Comparison of ENCODE assay signal across 15 cellular contexts in genomic region chr5:7960142-7960541, GRCh38.
DNase-seq lines count a peak whose midpoint lies in the region; ATAC-seq and TF ChIP-seq lines count a peak whose summit lies in the region.
"Had no signal": no experiment of that assay in that cellular context is flagged by ENCODE, and none has a peak within 500 bp of the region (broad histone marks: within the 10 kb centered on the region; RNA-seq: fewer than 3 reads in every experiment).

No MANE protein-coding gene starts in this region.

- H3K9me3 ChIP-seq in MM.1S (replicated peaks; ENCODE audit: insufficient read depth, low read length) = no peaks in the 10 kb centered on the region
- H3K9me3 ChIP-seq in Caco-2 = no peaks in the 10 kb centered on the region
- no peaks in the 10 kb centered on the region for H3K9me3 ChIP-seq in CD8-positive, alpha-beta T cell (ENCODE audit: low read length)

- intact Hi-C loops in Caco-2 (cut with micrococcal nuclease; ENCODE audit: unreplicated experiment) = no loop called here
- intact Hi-C loops in CD8-positive, alpha-beta T cell (cut with DNase I, micrococcal nuclease) = no loop called here

- H3K4me1 ChIP-seq in MM.1S (ENCODE audit: low read length) = 0 out of 2 replicates have a peak, but pooled peaks cover 11% of the 10 kb centered on the region
- no peaks in the 10 kb centered on the region for H3K4me1 ChIP-seq in Caco-2
- H3K4me1 ChIP-seq in CD8-positive, alpha-beta T cell (ENCODE audit: insufficient read depth, low read length) = no peaks in the 10 kb centered on the region

- peaks cover 10% of the 10 kb centered on the region for H3K27me3 Mint-ChIP-seq in Caco-2 (ENCODE audit: insufficient read depth, unreplicated experiment)
- peaks cover 3% of the 10 kb centered on the region for H3K27me3 Mint-ChIP-seq in CD8-positive, alpha-beta T cell (ENCODE audit: low read depth)
- H3K27me3 Mint-ChIP-seq: CD4-positive, CD25-positive, alpha-beta regulatory T cell had no signal

- H3K9me3 Mint-ChIP-seq in Caco-2 (ENCODE audit: unreplicated experiment) = no peaks in the 10 kb centered on the region
- H3K9me3 Mint-ChIP-seq in CD8-positive, alpha-beta T cell = no peaks in the 10 kb centered on the region

- CTCF ChIA-PET in Caco-2 (lab: Charles Lee) = no interaction called here
- CTCF ChIA-PET in CD8-positive, alpha-beta T cell (lab: Charles Lee) = no interaction called here

- no peaks in the 10 kb centered on the region for H3F3A ChIP-seq in MM.1S (ENCODE audit: insufficient read depth, low read length)

- POLR2A ChIA-PET in Caco-2 (lab: Charles Lee) = no interaction called here
- POLR2A ChIA-PET in CD8-positive, alpha-beta T cell (lab: Charles Lee) = no interaction called here

- no peaks in the 10 kb centered on the region for H4K20me1 ChIP-seq in MM.1S (ENCODE audit: insufficient read depth, low read length)

- H3K27ac ChIP-seq in MM.1S (ENCODE audit: low read length) = peak overlapping the region; percentile 64; the same call in 1 of the 2 replicates
- H3K27ac ChIP-seq in CD8-positive, alpha-beta T cell (ENCODE audit: low read depth, low read length) = no peak overlapping the region
- H3K27ac ChIP-seq: C4-2B, GM23248 had no signal

- peak overlapping the region; percentile 27; the same call in 1 of the 2 replicates for H3K4me2 ChIP-seq in MM.1S (ENCODE audit: low read depth, low read length)

- no peaks in the 10 kb centered on the region for H3K79me2 ChIP-seq in MM.1S (ENCODE audit: low read length)

- no peak overlapping the region for H3K4me3 Mint-ChIP-seq in Caco-2 (ENCODE audit: unreplicated experiment)
- no peak overlapping the region for H3K4me3 Mint-ChIP-seq in CD8-positive, alpha-beta T cell
- H3K4me3 Mint-ChIP-seq: CD4-positive, CD25-positive, alpha-beta regulatory T cell had no signal

- H3K36me3 ChIP-seq in MM.1S (replicated peaks; ENCODE audit: insufficient read depth, low read length) = no peaks in the 10 kb centered on the region
- H3K36me3 ChIP-seq in Caco-2 (ENCODE audit: control insufficient read depth, insufficient read depth, low read length) = no peaks in the 10 kb centered on the region
- H3K36me3 ChIP-seq in CD8-positive, alpha-beta T cell (ENCODE audit: insufficient read depth, low read length) = no peaks in the 10 kb centered on the region

- H2AFZ ChIP-seq in MM.1S (ENCODE audit: low read length) = peak overlapping the region; percentile 8; the same call in 1 of the 2 replicates
- H2AFZ ChIP-seq: GM23248 had no signal

- BruUV-seq in Caco-2 (replicated peaks; lab: Mats Ljungman, UMichigan) = no TSS peak

- peak; percentile 64 for DNase-seq in MM.1S
- no peak for DNase-seq in Caco-2
- no peak for DNase-seq in CD8-positive, alpha-beta T cell
- DNase-seq: CD4-positive, CD25-positive, alpha-beta regulatory T cell; COR-L47; DMS153; DND-41; GM23248; H7; HCEC 1CT had no signal

- ATAC-seq in GM18511 (IDR thresholded peaks at IDR 0.05; ENCODE audit: unreplicated experiment) (peak; percentile 59), HG02852 (IDR thresholded peaks at IDR 0.05; ENCODE audit: unreplicated experiment) (peak; percentile 55), GM18868 (IDR thresholded peaks at IDR 0.05; ENCODE audit: unreplicated experiment) (no peak)
- ATAC-seq in CD8-positive, alpha-beta T cell = no peak
- ATAC-seq: GM12878 had no signal

- no peaks in the 10 kb centered on the region for H3K27me3 ChIP-seq in MM.1S (replicated peaks; ENCODE audit: insufficient read depth, low read length)
- H3K27me3 ChIP-seq in Caco-2 (replicated peaks; ENCODE audit: control insufficient read depth, insufficient read depth, low read length) = no peaks in the 10 kb centered on the region
- H3K27me3 ChIP-seq in CD8-positive, alpha-beta T cell (ENCODE audit: insufficient read depth, low read length) = no peaks in the 10 kb centered on the region

- H3K9ac ChIP-seq in MM.1S (ENCODE audit: low read length) = no peak overlapping the region
- H3K9ac ChIP-seq: GM23248 had no signal

- no peak overlapping the region for H3K27ac Mint-ChIP-seq in Caco-2 (ENCODE audit: unreplicated experiment)
- no peak overlapping the region for H3K27ac Mint-ChIP-seq in CD8-positive, alpha-beta T cell
- H3K27ac Mint-ChIP-seq: CD4-positive, CD25-positive, alpha-beta regulatory T cell had no signal

- H3K4me1 Mint-ChIP-seq in Caco-2 (ENCODE audit: low read depth, unreplicated experiment) = no peaks in the 10 kb centered on the region
- no peaks in the 10 kb centered on the region for H3K4me1 Mint-ChIP-seq in CD8-positive, alpha-beta T cell (ENCODE audit: low read depth)
- H3K4me1 Mint-ChIP-seq: CD4-positive, CD25-positive, alpha-beta regulatory T cell had no signal

- no peaks in the 10 kb centered on the region for H3K9me2 ChIP-seq in MM.1S (replicated peaks; ENCODE audit: insufficient read depth, low read length)

- TF ChIP-seq CTCF in MM.1S (IDR thresholded peaks at IDR 0.05; ENCODE audit: low read length) (no peak), Caco-2 (IDR thresholded peaks at IDR 0.05; ENCODE audit: insufficient read depth in 1 of 2, low read depth in 1 of 2, low read length in 1 of 2, severe bottlenecking in 1 of 2, unreplicated experiment in 1 of 2) (no peak)
- no peak for TF ChIP-seq CTCF in CD8-positive, alpha-beta T cell (IDR thresholded peaks at IDR 0.05)

- H3K4me3 ChIP-seq in MM.1S (ENCODE audit: low read length) (0 out of 2 replicates have a peak overlapping the region, but pooled peaks have one; percentile 6), Caco-2 (ENCODE audit: low read depth, low read length) (no peak overlapping the region)
- no peak overlapping the region for H3K4me3 ChIP-seq in CD8-positive, alpha-beta T cell (ENCODE audit: low read depth, low read length)
- H3K4me3 ChIP-seq: GM12878, GM23248 had no signal

- no peaks in the 10 kb centered on the region for H3K36me3 Mint-ChIP-seq in Caco-2 (ENCODE audit: insufficient read depth, unreplicated experiment)
- no peaks in the 10 kb centered on the region for H3K36me3 Mint-ChIP-seq in CD8-positive, alpha-beta T cell
- H3K36me3 Mint-ChIP-seq: CD4-positive, CD25-positive, alpha-beta regulatory T cell had no signal

Comparison
In these comparisons a context has a peak if more than half of its experiments do, and no peak if none do; other contexts are left out.
1. ATAC-seq: peak in GM18511 (single experiment) and HG02852 (single experiment); none in GM18868 (single experiment) and CD8-positive, alpha-beta T cell (single experiment).